ENCODE assay signal across 8 cellular contexts in the genomic region with DNA sequence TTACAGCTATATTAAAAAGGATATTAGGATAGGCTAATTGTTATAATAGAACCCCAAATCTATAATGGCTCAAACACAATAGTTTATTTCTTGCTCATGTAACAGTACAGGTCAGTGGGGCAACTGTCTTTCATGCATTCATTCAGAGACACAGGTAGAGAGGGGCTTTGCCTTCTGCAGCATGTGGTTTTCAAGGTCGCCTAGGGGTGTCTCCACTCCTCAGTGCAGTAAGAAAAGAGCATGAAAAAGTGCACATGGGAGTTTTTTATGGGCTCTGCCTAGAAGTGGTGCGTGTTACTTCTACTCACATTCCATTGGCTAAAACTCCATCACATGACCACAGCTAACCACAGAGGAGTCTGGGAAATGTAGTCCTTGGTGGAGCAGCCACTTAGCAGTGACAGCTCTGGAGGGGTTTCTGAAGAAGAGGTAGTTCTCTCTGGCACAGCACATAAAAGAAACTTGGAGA. TPM values are rescaled to one million over a fixed set of nuclear protein-coding genes. Genes with fewer than 3 reads are reported as not detected.
DNase-seq lines count a peak whose midpoint lies in the region; ATAC-seq and TF ChIP-seq lines count a peak whose summit lies in the region.

No MANE protein-coding gene starts in this region.

- ATAC-seq in HG03045 (IDR thresholded peaks at IDR 0.05; ENCODE audit: unreplicated experiment), result peak; percentile 86
- ATAC-seq in memory B cell (ENCODE audit: low read depth), result peak; percentile 98

- H3K27me3 Mint-ChIP-seq in memory B cell, result no peaks in the 10 kb centered on the region

- peak; percentile 44 for TF ChIP-seq POLR2A in GM18526 (IDR thresholded peaks at IDR 0.05; ENCODE audit: extremely low read depth, insufficient read length)

- H3K4me3 Mint-ChIP-seq in memory B cell, result peak overlapping the region; percentile 11

- H3K4me1 Mint-ChIP-seq in memory B cell, result peaks cover 13% of the 10 kb centered on the region

- H3K9me3 Mint-ChIP-seq in memory B cell, result no peaks in the 10 kb centered on the region

- H3K4me3 ChIP-seq in AG10803 (ENCODE audit: low read length), result no peak overlapping the region

- peak; percentile 34 for TF ChIP-seq CTCF in AG10803 (conservative IDR thresholded peaks at IDR 0.05; ENCODE audit: low read length)

- H3K36me3 Mint-ChIP-seq in memory B cell, result peaks cover 2% of the 10 kb centered on the region

- DNase-seq in AG10803 (ENCODE audit: low read depth) (peak; percentile 84), NCI-H2227 treated with DMSO at 0.1 percent for 48 hours (lab: John Stamatoyannopoulos, UW) (peak; percentile 73), dermis blood vessel endothelial cell (peak; percentile 95), memory B cell (ENCODE audit: low spot score in 2 of 2) (peak; percentile 43 to 81)
- peak; percentile 8 to 42 for DNase-seq in activated CD4-positive, alpha-beta T cell treated with anti-CD3 and anti-CD28 coated beads for 24 hours (ENCODE audit: low read depth in 2 of 2)
- DNase-seq in stimulated activated CD8-positive, alpha-beta memory T cell treated with anti-CD3 and anti-CD28 coated beads, Interleukin-4, amount 100 ng/mL, for 4 hours (ENCODE audit: low read depth in 2 of 2, low spot score in 1 of 2), result peak; percentile 12 to 13

- peak overlapping the region; percentile 85 for H3K27ac Mint-ChIP-seq in memory B cell

RNA-seq across cellular contexts. Expression of a gene that starts 1.8 kb away (rescaled TPM):
- total RNA-seq in dermis blood vessel endothelial cell, result 92.4 and 113 TPM in 2 replicates

Comparison
In these comparisons a context has a peak if more than half of its experiments do, and no peak if none do; other contexts are left out.
1. DNase-seq: peak in every context shown above with its lines; median percentile 95 in dermis blood vessel endothelial cell; 84 in AG10803; 73 in NCI-H2227 treated with DMSO at 0.1 percent for 48 hours; 62 in memory B cell; 25 in activated CD4-positive, alpha-beta T cell treated with anti-CD3 and anti-CD28 coated beads for 24 hours; 12 in stimulated activated CD8-positive, alpha-beta memory T cell treated with anti-CD3 and anti-CD28 coated beads, Interleukin-4, amount 100 ng/mL, for 4 hours.